In the genomic region with DNA sequence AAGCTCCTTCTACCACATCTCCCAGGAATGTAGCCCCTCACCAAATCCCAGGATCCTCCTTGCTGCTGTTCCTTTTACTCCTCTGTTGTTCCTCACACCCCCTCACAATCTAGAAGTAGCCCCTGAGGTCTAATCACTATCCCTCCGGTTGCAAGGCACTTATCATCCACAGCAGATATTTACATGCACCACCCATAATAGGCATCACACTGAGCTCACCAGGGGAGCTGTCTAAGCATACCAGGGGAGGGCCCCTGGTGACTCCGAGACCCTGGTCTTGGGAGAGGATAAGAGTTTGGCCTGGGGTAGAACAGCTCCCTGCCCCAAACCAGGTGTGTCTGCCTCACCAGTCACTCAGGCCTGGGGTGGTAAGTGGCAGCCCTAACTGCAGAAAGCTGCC, we compare ENCODE assay signal across 23 cellular contexts. TPM values are rescaled to one million over a fixed set of nuclear protein-coding genes. Genes with fewer than 3 reads are reported as not detected.
DNase-seq lines count a peak whose midpoint lies in the region; ATAC-seq, FAIRE-seq and TF ChIP-seq lines count a peak whose summit lies in the region.
"Had no signal": no experiment of that assay in that cellular context is flagged by ENCODE, and none has a peak within 500 bp of the region (broad histone marks: within the 10 kb centered on the region; RNA-seq: fewer than 3 reads in every experiment).

No MANE protein-coding gene starts in this region.

- H3K36me3 ChIP-seq in bronchial epithelial cell (ENCODE audit: control insufficient read depth, insufficient read depth, low read length), result no peaks in the 10 kb centered on the region

- no peak for ATAC-seq in HG02981 (IDR thresholded peaks at IDR 0.05; ENCODE audit: unreplicated experiment)
- ATAC-seq: A549, GM23338 had no signal

- no peaks in the 10 kb centered on the region for H3K27me3 ChIP-seq in bronchial epithelial cell (ENCODE audit: control insufficient read depth, insufficient read depth, low read length)

- H3K27ac ChIP-seq in caudate nucleus (ENCODE audit: low read depth, low read length), result no peak overlapping the region
- H3K27ac ChIP-seq: 22Rv1, A549, C4-2B had no signal

- FAIRE-seq in bronchial epithelial cell (lab: Jason Lieb, UNC), result peak; percentile 87
- FAIRE-seq: A549, GM12892, GM18507, H54, HTR-8/SVneo had no signal

- DNase-seq in NCI-H1417 (lab: John Stamatoyannopoulos, UW), result peak in 2 of 3 experiments; percentile 56 to 76
- no peak for DNase-seq in NCI-H1417 treated with DMSO at 0.1 percent for 48 hours (lab: John Stamatoyannopoulos, UW)
- DNase-seq in NCI-H69 (lab: John Stamatoyannopoulos, UW), result peak; percentile 52
- DNase-seq in bronchial epithelial cell (ENCODE audit: low read depth), result no peak
- no peak for DNase-seq in activated CD4-positive, alpha-beta T cell treated with anti-CD3 and anti-CD28 coated beads, Interleukin-2, amount 50 U/mL, for 4 hours
- no peak for DNase-seq in caudate nucleus (lab: John Stamatoyannopoulos, UW)
- DNase-seq: AML-193; CD4-positive, alpha-beta T cell; DMS153; DMS79; GDM1; HCEC 1CT; HFFc6; IMR-90 had no signal

- TF ChIP-seq CTCF in bronchial epithelial cell (IDR thresholded peaks at IDR 0.05; ENCODE audit: insufficient read depth, low read length, severe bottlenecking), result no peak

- H3K4me3 ChIP-seq in bronchial epithelial cell (ENCODE audit: low read depth, low read length), result no peak overlapping the region
- H3K4me3 ChIP-seq: A549, GM23338 had no signal

RNA-seq across cellular contexts. Expression of a gene that starts 37.3 kb away (rescaled TPM):
- total RNA-seq in bronchial epithelial cell, result 14.2 and 24.2 TPM in 2 replicates

Comparison
In these comparisons a context has a peak if more than half of its experiments do, and no peak if none do; other contexts are left out.
1. DNase-seq: peak in NCI-H1417 (2 of 3) and NCI-H69 (single experiment); none in NCI-H1417 treated with DMSO at 0.1 percent for 48 hours (single experiment), bronchial epithelial cell (single experiment), activated CD4-positive, alpha-beta T cell treated with anti-CD3 and anti-CD28 coated beads, Interleukin-2, amount 50 U/mL, for 4 hours (0 of 2) and caudate nucleus (0 of 61).